ENCODE assay signal across 14 cellular contexts in genomic region chr17:31511176-31511540, GRCh38.
DNase-seq lines count a peak whose midpoint lies in the region; ATAC-seq, FAIRE-seq and TF ChIP-seq lines count a peak whose summit lies in the region.
"Had no signal": no experiment of that assay in that cellular context is flagged by ENCODE, and none has a peak within 500 bp of the region (broad histone marks: within the 10 kb centered on the region; RNA-seq: fewer than 3 reads in every experiment).

No MANE protein-coding gene starts in this region.

- H3K27ac Mint-ChIP-seq in T-cell: peak overlapping the region; percentile 100

- TF ChIP-seq POLR2A in right lobe of liver (IDR thresholded peaks at IDR 0.05): no peak
- no peak for TF ChIP-seq POLR2A in HepG2 (IDR thresholded peaks at IDR 0.05; ENCODE audit: insufficient read depth in 1 of 2, low read depth in 2 of 2, low read length in 2 of 2)
- no peak for TF ChIP-seq POLR2A in GM18505 (IDR thresholded peaks at IDR 0.05; ENCODE audit: borderline replicate concordance, extremely low read depth, insufficient read depth, insufficient read length)
- no peak for TF ChIP-seq POLR2A in tibial nerve (IDR thresholded peaks at IDR 0.05)

- peaks cover 71 to 84% (median 80%) of the 10 kb centered on the region in 3 donors for H3K4me1 Mint-ChIP-seq in T-cell

- 73% methylated on average over 8 of the region's 9 CpGs for WGBS in right lobe of liver (ENCODE audit: insufficient coverage, low coverage, low lambda C conversion rate, missing lambda C conversion rate)
- 90% methylated on average over 9 of the region's 9 CpGs for WGBS in HepG2 (ENCODE audit: low lambda C conversion rate)
- WGBS in tibial nerve, 2 donors: 71 to 75% methylated on average over 9 of the region's 9 CpGs

- intact Hi-C loops in right lobe of liver (cut with DNase I) (no loop called here), HepG2 (cut with micrococcal nuclease; ENCODE audit: unreplicated experiment) (no loop called here)

- in situ Hi-C loops in HepG2 (cut with HindIII; ENCODE audit: extremely low pct_ligation_motif_present, low pct_unique_long_range_greater_than_20kb): no loop called here

- H3K27ac ChIP-seq in right lobe of liver (no peak overlapping the region), HepG2 (ENCODE audit: extremely low read length, insufficient read depth, low read length) (no peak overlapping the region), tibial nerve (no peak overlapping the region)
- H3K27ac ChIP-seq: adrenal gland, epithelial cell of prostate, neutrophil had no signal

- peaks cover 0 to 18% (median 9%) of the 10 kb centered on the region in 4 donors for H3K4me1 ChIP-seq in right lobe of liver
- H3K4me1 ChIP-seq in HepG2 (ENCODE audit: insufficient read depth, low read length): peaks cover 70% of the 10 kb centered on the region
- H3K4me1 ChIP-seq in tibial nerve: peaks cover 0 to 28% (median 20%) of the 10 kb centered on the region in 4 donors

- H3K27me3 ChIP-seq in right lobe of liver (no peaks in the 10 kb centered on the region), HepG2 (ENCODE audit: control insufficient read depth in 1 of 2, insufficient read depth in 2 of 2, low read length in 2 of 2) (no peaks in the 10 kb centered on the region), tibial nerve (no peaks in the 10 kb centered on the region)
- H3K27me3 ChIP-seq: adrenal gland, neutrophil had no signal

- H3K27me3 Mint-ChIP-seq in T-cell: no peaks in the 10 kb centered on the region

- TF ChIP-seq EP300 in HepG2 (IDR thresholded peaks at IDR 0.05; ENCODE audit: low read depth in 2 of 2, low read length in 2 of 2): no peak
- no peak for TF ChIP-seq EP300 in HepG2 (CRISPR knock-in tag; IDR thresholded peaks at IDR 0.05; ENCODE audit: borderline replicate concordance)
- no peak for TF ChIP-seq EP300 in tibial nerve (IDR thresholded peaks at IDR 0.05)

- no peaks in the 10 kb centered on the region for H3K9me3 Mint-ChIP-seq in T-cell

- H3K4me3 Mint-ChIP-seq in T-cell: peak overlapping the region in 2 of 3 donors; percentile 17 to 83

- peaks cover 89% of the 10 kb centered on the region for H3K79me2 ChIP-seq in HepG2 (ENCODE audit: insufficient read depth, low read length)

- DNase-seq in right lobe of liver: peak in 2 of 3 donors; percentile 60 to 80
- DNase-seq in HepG2 (ENCODE audit: low spot score): no peak
- DNase-seq in T-cell: no peak
- peak; percentile 62 for DNase-seq in globus pallidus (ENCODE audit: low spot score)
- DNase-seq in frontal cortex (ENCODE audit: low spot score in 2 of 2): no peak
- DNase-seq in NCI-H82 (lab: John Stamatoyannopoulos, UW): no peak
- DNase-seq in tibial nerve (ENCODE audit: low spot score in 2 of 2): no peak
- DNase-seq: activated CD4-positive, CD25-positive, alpha-beta regulatory T cell; adrenal gland; Calu3; MV-4-11 had no signal

- H3K9me3 ChIP-seq in right lobe of liver (no peaks in the 10 kb centered on the region), HepG2 (ENCODE audit: low read length) (no peaks in the 10 kb centered on the region), tibial nerve (no peaks in the 10 kb centered on the region)
- H3K9me3 ChIP-seq: adrenal gland, neutrophil had no signal

- ATAC-seq in right lobe of liver: peak in 2 of 4 donors; percentile 47 to 75
- ATAC-seq in HepG2: no peak
- no peak for ATAC-seq in T-cell (replicated peaks in 1 of 4)
- ATAC-seq in GM18505 (IDR thresholded peaks at IDR 0.05; ENCODE audit: unreplicated experiment): no peak

- no peak for TF ChIP-seq RAD21 in HepG2 (CRISPR knock-in tag; IDR thresholded peaks at IDR 0.05)

- POLR2A ChIA-PET in HepG2 (lab: Yijun Ruan, JAX) (interaction anchor here (1.8 to 2.8 kb wide), 3 partner anchors 11 to 23 kb away, joined by 5 to 10 read pairs (median 6); no protein-coding TSS in a partner anchor), T-cell (lab: Charles Lee) (interaction anchor here (0.6 to 3.2 kb wide), 2 partner anchors 23 to 216 kb away, joined by 3 to 18 read pairs; no protein-coding TSS in a partner anchor)

- no TSS peak for BruUV-seq in HepG2 (replicated peaks; lab: Mats Ljungman, UMichigan)

- H2AFZ ChIP-seq in HepG2 (ENCODE audit: low read length): no peak overlapping the region

- H3K36me3 Mint-ChIP-seq in T-cell: no peaks in the 10 kb centered on the region

- FAIRE-seq in HepG2 (lab: Jason Lieb, UNC): no peak
- no peak for FAIRE-seq in frontal cortex (lab: Jason Lieb, UNC)

- no peak overlapping the region for H3K4me2 ChIP-seq in HepG2 (ENCODE audit: low read depth, low read length)

- H4K20me1 ChIP-seq in HepG2 (ENCODE audit: insufficient read depth, low read length): no peaks in the 10 kb centered on the region

- H3K9ac ChIP-seq in HepG2 (ENCODE audit: insufficient read depth, low read depth, low read length): no peak overlapping the region

- TF ChIP-seq CTCF in right lobe of liver (IDR thresholded peaks at IDR 0.05): no peak
- no peak for TF ChIP-seq CTCF in HepG2 (CRISPR knock-in tag; IDR thresholded peaks at IDR 0.05)
- no peak for TF ChIP-seq CTCF in tibial nerve (IDR thresholded peaks at IDR 0.05)

- CTCF ChIA-PET in HepG2 (lab: Yijun Ruan, JAX; ENCODE audit: low intra/inter-chr PET ratio, low total read pairs): no interaction called here
- CTCF ChIA-PET in T-cell (lab: Charles Lee): interaction anchor here (0.8 to 3.7 kb wide), 4 partner anchors 14 to 72 kb away, joined by 3 to 21 read pairs (median 4); no protein-coding TSS in a partner anchor

- no peak overlapping the region for H3K4me3 ChIP-seq in right lobe of liver
- no peak overlapping the region for H3K4me3 ChIP-seq in HepG2 (replicated peaks in 1 of 3; ENCODE audit: insufficient read depth in 1 of 3, low read depth in 2 of 3, low read length in 3 of 3)
- no peak overlapping the region for H3K4me3 ChIP-seq in tibial nerve
- H3K4me3 ChIP-seq: adrenal gland had no signal

- H3K36me3 ChIP-seq in right lobe of liver: no peaks in the 10 kb centered on the region
- H3K36me3 ChIP-seq in HepG2 (replicated peaks in 1 of 2; ENCODE audit: control insufficient read depth in 1 of 2, insufficient read depth in 2 of 2, low read length in 2 of 2): peaks cover 0 to 8% of the 10 kb centered on the region in 2 experiments; a peak in 2 of 5 replicates
- no peaks in the 10 kb centered on the region for H3K36me3 ChIP-seq in tibial nerve
- H3K36me3 ChIP-seq: adrenal gland had no signal

TF ChIP-seq in HepG2, 621 proteins besides CTCF, POLR2A, EP300 and RAD21:
- TF ChIP-seq YEATS4 (CRISPR knock-in tag; IDR thresholded peaks at IDR 0.05; ENCODE audit: borderline replicate concordance): no peak
- TF ChIP-seq ZSCAN30 (CRISPR knock-in tag; IDR thresholded peaks at IDR 0.05): no peak
- TF ChIP-seq, protein P1, sequence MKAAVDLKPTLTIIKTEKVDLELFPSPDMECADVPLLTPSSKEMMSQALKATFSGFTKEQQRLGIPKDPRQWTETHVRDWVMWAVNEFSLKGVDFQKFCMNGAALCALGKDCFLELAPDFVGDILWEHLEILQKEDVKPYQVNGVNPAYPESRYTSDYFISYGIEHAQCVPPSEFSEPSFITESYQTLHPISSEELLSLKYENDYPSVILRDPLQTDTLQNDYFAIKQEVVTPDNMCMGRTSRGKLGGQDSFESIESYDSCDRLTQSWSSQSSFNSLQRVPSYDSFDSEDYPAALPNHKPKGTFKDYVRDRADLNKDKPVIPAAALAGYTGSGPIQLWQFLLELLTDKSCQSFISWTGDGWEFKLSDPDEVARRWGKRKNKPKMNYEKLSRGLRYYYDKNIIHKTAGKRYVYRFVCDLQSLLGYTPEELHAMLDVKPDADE (CRISPR knock-in tag; IDR thresholded peaks at IDR 0.05): no peak
- no peak for TF ChIP-seq DRAP1 (CRISPR knock-in tag; IDR thresholded peaks at IDR 0.05)
- no peak for TF ChIP-seq ZFX (CRISPR knock-in tag; IDR thresholded peaks at IDR 0.05; ENCODE audit: low read depth)
- no peak for TF ChIP-seq PLSCR1 (CRISPR knock-in tag; IDR thresholded peaks at IDR 0.05; ENCODE audit: borderline replicate concordance)
- no peak for TF ChIP-seq YEATS2 (CRISPR knock-in tag; IDR thresholded peaks at IDR 0.05; ENCODE audit: borderline replicate concordance)
- TF ChIP-seq NR1H2 (CRISPR knock-in tag; IDR thresholded peaks at IDR 0.05; ENCODE audit: borderline replicate concordance, low read depth): no peak
- no peak for TF ChIP-seq ZNF777 (CRISPR knock-in tag; IDR thresholded peaks at IDR 0.05)
- no peak for TF ChIP-seq ZNF234 (CRISPR knock-in tag; conservative IDR thresholded peaks at IDR 0.05)
- TF ChIP-seq HNF4G (IDR thresholded peaks at IDR 0.05; ENCODE audit: borderline replicate concordance, low read depth, low read length): no peak
- no peak for TF ChIP-seq HNF4G (CRISPR knock-in tag; IDR thresholded peaks at IDR 0.05; ENCODE audit: borderline replicate concordance, low read depth)
- no peak for TF ChIP-seq ZSCAN22 (CRISPR knock-in tag; IDR thresholded peaks at IDR 0.05)
- TF ChIP-seq, protein P2, sequence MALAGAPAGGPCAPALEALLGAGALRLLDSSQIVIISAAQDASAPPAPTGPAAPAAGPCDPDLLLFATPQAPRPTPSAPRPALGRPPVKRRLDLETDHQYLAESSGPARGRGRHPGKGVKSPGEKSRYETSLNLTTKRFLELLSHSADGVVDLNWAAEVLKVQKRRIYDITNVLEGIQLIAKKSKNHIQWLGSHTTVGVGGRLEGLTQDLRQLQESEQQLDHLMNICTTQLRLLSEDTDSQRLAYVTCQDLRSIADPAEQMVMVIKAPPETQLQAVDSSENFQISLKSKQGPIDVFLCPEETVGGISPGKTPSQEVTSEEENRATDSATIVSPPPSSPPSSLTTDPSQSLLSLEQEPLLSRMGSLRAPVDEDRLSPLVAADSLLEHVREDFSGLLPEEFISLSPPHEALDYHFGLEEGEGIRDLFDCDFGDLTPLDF (CRISPR knock-in tag; IDR thresholded peaks at IDR 0.05): no peak
- TF ChIP-seq ZNF354B (CRISPR knock-in tag; IDR thresholded peaks at IDR 0.05): no peak

Comparison
In these comparisons a context has a peak if more than half of its experiments do, and no peak if none do; other contexts are left out.
1. DNase-seq: peak in right lobe of liver (2 of 3) and globus pallidus (single experiment); none in HepG2 (single experiment), T-cell (0 of 34), frontal cortex (0 of 2), NCI-H82 (single experiment) and tibial nerve (0 of 2).